Comparison of ENCODE assay signal across 1 cellular context in genomic region chr6:157235600-157236039, GRCh38.
A peak's percentile ranks its signal among the peaks of the same experiment; 100 is the strongest.
TF ChIP-seq lines count a peak whose summit lies in the region.

No MANE protein-coding gene starts in this region.

TF ChIP-seq in H1, 55 proteins besides CTCF, POLR2A, EP300 and RAD21 (continued from another document):
- peak; percentile 47; the same call in 1 of the 2 replicates for TF ChIP-seq YY1 (IDR thresholded peaks at IDR 0.05; ENCODE audit: low read depth, low read length)
- no peak for TF ChIP-seq POLR2AphosphoS5 (IDR thresholded peaks at IDR 0.05; ENCODE audit: low read depth, low read length)
- TF ChIP-seq SIN3A (conservative IDR thresholded peaks at IDR 0.05 in 1 of 2, IDR thresholded peaks at IDR 0.05 in 1 of 2; ENCODE audit: low read depth in 1 of 2, low read length in 2 of 2) = no peak; a peak in 2 of 4 replicates
- no peak for TF ChIP-seq ZNF274 (IDR thresholded peaks at IDR 0.05; ENCODE audit: borderline replicate concordance, extremely low read depth, low read length)
- TF ChIP-seq JUND (IDR thresholded peaks at IDR 0.05; ENCODE audit: low read length) = no peak
- no peak for TF ChIP-seq KDM5A (IDR thresholded peaks at IDR 0.05; ENCODE audit: low read length)
- peak; percentile 23; the same call in 1 of the 2 replicates for TF ChIP-seq MAX (IDR thresholded peaks at IDR 0.05)
- no peak for TF ChIP-seq TEAD4 (IDR thresholded peaks at IDR 0.05; ENCODE audit: low read depth, low read length)
- no peak for TF ChIP-seq SIX5 (IDR thresholded peaks at IDR 0.05; ENCODE audit: low read depth, low read length)
- no peak for TF ChIP-seq RNF2 (IDR thresholded peaks at IDR 0.05; ENCODE audit: borderline replicate concordance, low read depth, low read length, missing control alignments, poor library complexity, severe bottlenecking)
- TF ChIP-seq SIRT6 (IDR thresholded peaks at IDR 0.05; ENCODE audit: low read length) = no peak
- TF ChIP-seq E2F6 (IDR thresholded peaks at IDR 0.05) = no peak
- 0 out of 2 replicates have a peak, but pooled peaks have one; percentile 59 for TF ChIP-seq RBBP5 (IDR thresholded peaks at IDR 0.05; ENCODE audit: borderline replicate concordance, low read depth, low read length)
- TF ChIP-seq SP2 (IDR thresholded peaks at IDR 0.05; ENCODE audit: low read length) = no peak
- 0 out of 4 replicates have a peak, but pooled peaks have one; percentile 9 to 70 for TF ChIP-seq HDAC2 (IDR thresholded peaks at IDR 0.05; ENCODE audit: borderline replicate concordance in 1 of 2, low read depth in 2 of 2, low read length in 2 of 2)
- peak; percentile 29 for TF ChIP-seq CTBP2 (IDR thresholded peaks at IDR 0.05; ENCODE audit: borderline replicate concordance, insufficient read depth, insufficient read length, low read length)
- no peak for TF ChIP-seq CHD1 (IDR thresholded peaks at IDR 0.05; ENCODE audit: low read depth, low read length)
- no peak for TF ChIP-seq BCL11A (IDR thresholded peaks at IDR 0.05; ENCODE audit: low read depth in 2 of 2, low read length in 2 of 2)
- no peak for TF ChIP-seq BACH1 (IDR thresholded peaks at IDR 0.05; ENCODE audit: low read length)
- TF ChIP-seq USF2 (IDR thresholded peaks at IDR 0.05; ENCODE audit: low read length) = no peak
- TF ChIP-seq KDM1A (IDR thresholded peaks at IDR 0.05; ENCODE audit: borderline replicate concordance, low read length) = no peak
- no peak for TF ChIP-seq PHF8 (conservative IDR thresholded peaks at IDR 0.05; ENCODE audit: low read depth, low read length)
- TF ChIP-seq GTF2F1 (IDR thresholded peaks at IDR 0.05; ENCODE audit: borderline replicate concordance, low read depth, low read length) = no peak
- TF ChIP-seq EZH2 (IDR thresholded peaks at IDR 0.05; ENCODE audit: low read depth, low read length, severe bottlenecking) = no peak
- TF ChIP-seq CREB1 (IDR thresholded peaks at IDR 0.05) = peak; percentile 66
- TF ChIP-seq EGR1 (IDR thresholded peaks at IDR 0.05; ENCODE audit: borderline replicate concordance, low read depth, low read length) = no peak
- TF ChIP-seq BRCA1 (IDR thresholded peaks at IDR 0.05; ENCODE audit: low read depth, low read length) = no peak
- TF ChIP-seq NANOG (IDR thresholded peaks at IDR 0.05; ENCODE audit: insufficient read depth, low read depth, low read length, poor library complexity, severe bottlenecking) = no peak
- TF ChIP-seq SP1 (IDR thresholded peaks at IDR 0.05; ENCODE audit: low read depth, low read length) = no peak
- TF ChIP-seq, protein P1, sequence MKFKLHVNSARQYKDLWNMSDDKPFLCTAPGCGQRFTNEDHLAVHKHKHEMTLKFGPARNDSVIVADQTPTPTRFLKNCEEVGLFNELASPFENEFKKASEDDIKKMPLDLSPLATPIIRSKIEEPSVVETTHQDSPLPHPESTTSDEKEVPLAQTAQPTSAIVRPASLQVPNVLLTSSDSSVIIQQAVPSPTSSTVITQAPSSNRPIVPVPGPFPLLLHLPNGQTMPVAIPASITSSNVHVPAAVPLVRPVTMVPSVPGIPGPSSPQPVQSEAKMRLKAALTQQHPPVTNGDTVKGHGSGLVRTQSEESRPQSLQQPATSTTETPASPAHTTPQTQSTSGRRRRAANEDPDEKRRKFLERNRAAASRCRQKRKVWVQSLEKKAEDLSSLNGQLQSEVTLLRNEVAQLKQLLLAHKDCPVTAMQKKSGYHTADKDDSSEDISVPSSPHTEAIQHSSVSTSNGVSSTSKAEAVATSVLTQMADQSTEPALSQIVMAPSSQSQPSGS (IDR thresholded peaks at IDR 0.05; ENCODE audit: low read length) = no peak
- peak; percentile 75 for TF ChIP-seq ASH2L (IDR thresholded peaks at IDR 0.05; ENCODE audit: low read length)
- no peak for TF ChIP-seq TCF12 (IDR thresholded peaks at IDR 0.05; ENCODE audit: low read depth, low read length)
- TF ChIP-seq RXRA (IDR thresholded peaks at IDR 0.05; ENCODE audit: insufficient read depth, low read depth, low read length) = no peak
- no peak for TF ChIP-seq HDAC6 (IDR thresholded peaks at IDR 0.05; ENCODE audit: low read depth, low read length)
- no peak for TF ChIP-seq POU5F1 (IDR thresholded peaks at IDR 0.05; ENCODE audit: low read depth, low read length)
- TF ChIP-seq KDM4A (IDR thresholded peaks at IDR 0.05; ENCODE audit: low read depth, low read length, severe bottlenecking) = no peak
- TF ChIP-seq SUZ12 (IDR thresholded peaks at IDR 0.05; ENCODE audit: low read length) = no peak; the same call in 1 of the 2 replicates
- no peak; the same call in 1 of the 2 replicates for TF ChIP-seq GABPA (IDR thresholded peaks at IDR 0.05; ENCODE audit: borderline replicate concordance, insufficient read depth, low read length)
- TF ChIP-seq CBX8 (IDR thresholded peaks at IDR 0.05; ENCODE audit: borderline replicate concordance, low read depth, low read length) = no peak
- no peak for TF ChIP-seq CHD7 (IDR thresholded peaks at IDR 0.05; ENCODE audit: insufficient replicate concordance, low read length)
- TF ChIP-seq CHD2 (IDR thresholded peaks at IDR 0.05; ENCODE audit: low read length) = no peak
- TF ChIP-seq FOSL1 (IDR thresholded peaks at IDR 0.05; ENCODE audit: insufficient read depth, low read depth, low read length) = no peak
- TF ChIP-seq TAF1 (IDR thresholded peaks at IDR 0.05; ENCODE audit: low read depth, low read length) = no peak
- TF ChIP-seq SP4 (IDR thresholded peaks at IDR 0.05; ENCODE audit: low read length) = no peak
- TF ChIP-seq CBX5 (IDR thresholded peaks at IDR 0.05; ENCODE audit: low read depth, low read length) = no peak
- TF ChIP-seq NRF1 (IDR thresholded peaks at IDR 0.05; ENCODE audit: low read depth, low read length) = no peak
- no peak for TF ChIP-seq RFX5 (IDR thresholded peaks at IDR 0.05; ENCODE audit: borderline replicate concordance, low read depth, low read length)
- no peak for TF ChIP-seq CEBPB (IDR thresholded peaks at IDR 0.05; ENCODE audit: low read depth, low read length)
- TF ChIP-seq SRF (IDR thresholded peaks at IDR 0.05; ENCODE audit: low read depth, low read length) = no peak
- no peak for TF ChIP-seq ATF3 (IDR thresholded peaks at IDR 0.05; ENCODE audit: insufficient read depth, low read depth, low read length)
